Comparison of ENCODE assay signal across 33 cellular contexts in genomic region chr10:10256860-10257259, GRCh38.
"Had no signal": no experiment of that assay in that cellular context is flagged by ENCODE, and none has a peak within 500 bp of the region (broad histone marks: within the 10 kb centered on the region; RNA-seq: fewer than 3 reads in every experiment).

No MANE protein-coding gene starts in this region.

- H3K4me3 ChIP-seq: ascending aorta, MG63, SJCRH30, SK-N-MC had no signal

- H3K9me3 ChIP-seq: MG63, SJCRH30 had no signal

- DNase-seq: activated CD4-positive, alpha-beta memory T cell treated with anti-CD3 and anti-CD28 coated beads, Interleukin-2, amount 10 ng/mL, durations not matched to agents 7 days and 5 days; activated CD4-positive, alpha-beta T cell treated with anti-CD3 and anti-CD28 coated beads for 1 hour; activated CD4-positive, alpha-beta T cell treated with anti-CD3 and anti-CD28 coated beads for 48 hours; activated CD4-positive, CD25-positive, alpha-beta regulatory T cell; activated CD8-positive, alpha-beta memory T cell treated with anti-CD3 and anti-CD28 coated beads for 24 hours; activated CD8-positive, alpha-beta memory T cell treated with anti-CD3 and anti-CD28 coated beads, Interleukin-2, amount 10 ng/mL, durations not matched to agents 7 days and 5 days; activated CD8-positive, alpha-beta memory T cell treated with anti-CD3 and anti-CD28 coated beads, Interleukin-2, amount 50 U/mL, for 48 hours; activated effector memory CD4-positive, alpha-beta T cell treated with anti-CD3 and anti-CD28 coated beads, Interleukin-2, amount 50 U/mL, for 16 hours; activated naive CD4-positive, alpha-beta T cell; activated naive CD4-positive, alpha-beta T cell treated with anti-CD3 and anti-CD28 coated beads, Interleukin-2, amount 50 U/mL, for 16 hours; activated naive CD8-positive, alpha-beta T cell treated with anti-CD3 and anti-CD28 coated beads for 36 hours; activated T-cell treated with anti-CD3 and anti-CD28 coated beads, Interleukin-2, amount 50 U/mL, for 48 hours; amygdala; Karpas-422; MG63; MV-4-11; NCI-H1092; NCI-H1417 treated with DMSO at 0.1 percent for 48 hours; NCI-H187 treated with DMSO at 0.1 percent for 48 hours; NCI-H2081; NCI-H226; NCI-H446 treated with DMSO at 0.1 percent for 48 hours; NCI-H524; NCI-H69; NCI-H82; SHP77; SJCRH30; T1000 had no signal

- H3K36me3 ChIP-seq: ascending aorta, MG63, SJCRH30, WERI-Rb-1 had no signal

- H3K4me1 ChIP-seq: ascending aorta, SJCRH30 had no signal

- ATAC-seq: activated CD8-positive, alpha-beta memory T cell treated with anti-CD3 and anti-CD28 coated beads, Interleukin-2, amount 10 ng/mL, durations not matched to agents 7 days and 5 days; activated T-helper 17 cell treated with anti-CD3 and anti-CD28 coated beads, Interleukin-2, amount 50 U/mL, for 72 hours; Panc1 had no signal

- H3K27me3 ChIP-seq: ascending aorta, MG63, SJCRH30 had no signal

- H3K27ac ChIP-seq: ascending aorta, SJCRH30, SK-N-MC, WERI-Rb-1 had no signal
